ENCODE assay signal across 13 cellular contexts in the genomic region with DNA sequence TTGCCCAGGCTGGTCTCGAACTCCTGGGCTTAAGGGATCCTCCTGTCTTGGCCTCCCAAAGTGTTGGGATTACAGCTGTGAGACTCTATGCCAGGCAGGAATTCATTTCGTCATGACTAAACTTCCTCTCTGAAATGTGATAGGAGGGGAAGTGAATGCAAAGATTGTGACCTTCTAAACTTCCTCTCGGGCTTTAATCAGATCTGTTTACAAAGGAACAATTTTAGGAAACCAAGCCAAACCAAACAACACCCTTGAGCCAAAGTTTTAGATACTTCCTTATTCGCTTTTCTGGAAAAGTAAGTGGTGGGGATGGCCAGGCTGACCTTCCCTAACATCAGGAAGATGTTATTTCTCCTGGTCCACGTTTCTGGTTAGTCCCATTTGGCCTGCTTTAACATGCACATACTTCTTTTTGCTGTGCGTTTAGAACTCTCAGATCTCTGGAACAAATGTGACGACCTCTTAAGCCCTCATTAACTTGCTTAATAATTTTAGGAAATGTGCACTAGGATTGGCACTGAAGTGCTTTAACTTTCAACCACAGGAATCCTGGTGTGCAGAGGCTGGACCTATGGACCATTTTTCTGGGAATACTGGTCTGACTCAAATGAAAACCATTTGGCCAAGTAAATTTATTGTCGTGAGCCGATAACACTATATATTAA. TPM values are rescaled to one million over a fixed set of nuclear protein-coding genes. Genes with fewer than 3 reads are reported as not detected.
DNase-seq lines count a peak whose midpoint lies in the region; ATAC-seq, FAIRE-seq and TF ChIP-seq lines count a peak whose summit lies in the region.
"Had no signal": no experiment of that assay in that cellular context is flagged by ENCODE, and none has a peak within 500 bp of the region (broad histone marks: within the 10 kb centered on the region; RNA-seq: fewer than 3 reads in every experiment).

No MANE protein-coding gene starts in this region.

- no peaks in the 10 kb centered on the region for H3K9me3 Mint-ChIP-seq in stimulated activated effector memory CD8-positive, alpha-beta T cell treated with anti-CD3 and anti-CD28 coated beads, Interleukin-12 subunit alpha, Interleukin-12 subunit beta, amount 100 ng/mL, for 72 hours
- H3K9me3 Mint-ChIP-seq: mesothelial cell of epicardium had no signal

- in situ Hi-C loops in GM13977 (cut with MboI; ENCODE audit: low pct_unique_long_range_greater_than_20kb, low sequenced_read_pairs, unreplicated experiment) = no loop called here

- no peak overlapping the region for H3K4me3 ChIP-seq in foreskin fibroblast (ENCODE audit: low read depth in 1 of 2, low read length in 2 of 2)
- H3K4me3 ChIP-seq: transverse colon had no signal

- no peak for TF ChIP-seq POLR2A in H54 (IDR thresholded peaks at IDR 0.05; ENCODE audit: low read depth, low read length)

- peak; percentile 92 for FAIRE-seq in H54 (lab: Jason Lieb, UNC)

- DNase-seq in H54 (ENCODE audit: insufficient read length, low spot score) (peak; percentile 23), foreskin fibroblast (peak; percentile 84 to 90), sciatic nerve (ENCODE audit: low spot score) (no peak), GM13977 (ENCODE audit: low spot score) (no peak), globus pallidus (ENCODE audit: low spot score) (no peak)
- DNase-seq in stimulated activated effector memory CD8-positive, alpha-beta T cell treated with anti-CD3 and anti-CD28 coated beads, Interleukin-12 subunit alpha, Interleukin-12 subunit beta, amount 100 ng/mL, for 72 hours (ENCODE audit: low spot score in 2 of 2) = no peak
- DNase-seq: effector CD8-positive, alpha-beta T cell; NCI-H1417 treated with DMSO at 0.1 percent for 48 hours; transverse colon had no signal

- ATAC-seq in SK-N-SH treated with all-trans-retinoic acid at 6 μM for 48 hours (peak; percentile 43; the same call in 2 of the 3 replicates), sciatic nerve (peak; percentile 56), HG03432 (IDR thresholded peaks at IDR 0.05; ENCODE audit: unreplicated experiment) (no peak)
- ATAC-seq in stimulated activated effector memory CD8-positive, alpha-beta T cell treated with anti-CD3 and anti-CD28 coated beads, Interleukin-12 subunit alpha, Interleukin-12 subunit beta, amount 100 ng/mL, for 72 hours = no peak

- H3K36me3 Mint-ChIP-seq in stimulated activated effector memory CD8-positive, alpha-beta T cell treated with anti-CD3 and anti-CD28 coated beads, Interleukin-12 subunit alpha, Interleukin-12 subunit beta, amount 100 ng/mL, for 72 hours = no peaks in the 10 kb centered on the region
- H3K36me3 Mint-ChIP-seq: mesothelial cell of epicardium had no signal

- H3K4me1 Mint-ChIP-seq in stimulated activated effector memory CD8-positive, alpha-beta T cell treated with anti-CD3 and anti-CD28 coated beads, Interleukin-12 subunit alpha, Interleukin-12 subunit beta, amount 100 ng/mL, for 72 hours = no peaks in the 10 kb centered on the region

- no peak for TF ChIP-seq CTCF in foreskin fibroblast (IDR thresholded peaks at IDR 0.05; ENCODE audit: low read depth, low read length)
- TF ChIP-seq CTCF in GM13977 (IDR thresholded peaks at IDR 0.05; ENCODE audit: extremely low read depth, insufficient read depth, missing control alignments) = no peak

- no peak overlapping the region for H3K4me3 Mint-ChIP-seq in stimulated activated effector memory CD8-positive, alpha-beta T cell treated with anti-CD3 and anti-CD28 coated beads, Interleukin-12 subunit alpha, Interleukin-12 subunit beta, amount 100 ng/mL, for 72 hours
- H3K4me3 Mint-ChIP-seq: mesothelial cell of epicardium had no signal

- no peak overlapping the region for H3K27ac Mint-ChIP-seq in stimulated activated effector memory CD8-positive, alpha-beta T cell treated with anti-CD3 and anti-CD28 coated beads, Interleukin-12 subunit alpha, Interleukin-12 subunit beta, amount 100 ng/mL, for 72 hours
- H3K27ac Mint-ChIP-seq: mesothelial cell of epicardium had no signal

- intact Hi-C loops in sciatic nerve (cut with DNase I) = no loop called here

TF ChIP-seq in SK-N-SH treated with all-trans-retinoic acid at 6 μM for 48 hours, 23 proteins besides CTCF, POLR2A, EP300 and RAD21:
- TF ChIP-seq, protein P1, sequence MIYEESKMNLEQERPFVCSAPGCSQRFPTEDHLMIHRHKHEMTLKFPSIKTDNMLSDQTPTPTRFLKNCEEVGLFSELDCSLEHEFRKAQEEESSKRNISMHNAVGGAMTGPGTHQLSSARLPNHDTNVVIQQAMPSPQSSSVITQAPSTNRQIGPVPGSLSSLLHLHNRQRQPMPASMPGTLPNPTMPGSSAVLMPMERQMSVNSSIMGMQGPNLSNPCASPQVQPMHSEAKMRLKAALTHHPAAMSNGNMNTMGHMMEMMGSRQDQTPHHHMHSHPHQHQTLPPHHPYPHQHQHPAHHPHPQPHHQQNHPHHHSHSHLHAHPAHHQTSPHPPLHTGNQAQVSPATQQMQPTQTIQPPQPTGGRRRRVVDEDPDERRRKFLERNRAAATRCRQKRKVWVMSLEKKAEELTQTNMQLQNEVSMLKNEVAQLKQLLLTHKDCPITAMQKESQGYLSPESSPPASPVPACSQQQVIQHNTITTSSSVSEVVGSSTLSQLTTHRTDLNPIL (CRISPR knock-in tag; IDR thresholded peaks at IDR 0.05; ENCODE audit: low read depth) = no peak
- TF ChIP-seq CSDC2 (CRISPR knock-in tag; IDR thresholded peaks at IDR 0.05) (no peak), SNAI2 (CRISPR knock-in tag; IDR thresholded peaks at IDR 0.05) (no peak), ZFP30 (CRISPR knock-in tag; IDR thresholded peaks at IDR 0.05) (no peak), ZFP3 (CRISPR knock-in tag; IDR thresholded peaks at IDR 0.05) (no peak), TCF4 (CRISPR knock-in tag; IDR thresholded peaks at IDR 0.05; ENCODE audit: borderline replicate concordance) (no peak), ZNF8 (CRISPR knock-in tag; IDR thresholded peaks at IDR 0.05) (no peak), TOX (CRISPR knock-in tag; IDR thresholded peaks at IDR 0.05; ENCODE audit: borderline replicate concordance) (no peak)
- TF ChIP-seq, protein P2, sequence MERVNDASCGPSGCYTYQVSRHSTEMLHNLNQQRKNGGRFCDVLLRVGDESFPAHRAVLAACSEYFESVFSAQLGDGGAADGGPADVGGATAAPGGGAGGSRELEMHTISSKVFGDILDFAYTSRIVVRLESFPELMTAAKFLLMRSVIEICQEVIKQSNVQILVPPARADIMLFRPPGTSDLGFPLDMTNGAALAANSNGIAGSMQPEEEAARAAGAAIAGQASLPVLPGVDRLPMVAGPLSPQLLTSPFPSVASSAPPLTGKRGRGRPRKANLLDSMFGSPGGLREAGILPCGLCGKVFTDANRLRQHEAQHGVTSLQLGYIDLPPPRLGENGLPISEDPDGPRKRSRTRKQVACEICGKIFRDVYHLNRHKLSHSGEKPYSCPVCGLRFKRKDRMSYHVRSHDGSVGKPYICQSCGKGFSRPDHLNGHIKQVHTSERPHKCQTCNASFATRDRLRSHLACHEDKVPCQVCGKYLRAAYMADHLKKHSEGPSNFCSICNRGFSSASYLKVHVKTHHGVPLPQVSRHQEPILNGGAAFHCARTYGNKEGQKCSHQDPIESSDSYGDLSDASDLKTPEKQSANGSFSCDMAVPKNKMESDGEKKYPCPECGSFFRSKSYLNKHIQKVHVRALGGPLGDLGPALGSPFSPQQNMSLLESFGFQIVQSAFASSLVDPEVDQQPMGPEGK (CRISPR knock-in tag; IDR thresholded peaks at IDR 0.05; ENCODE audit: borderline replicate concordance) = no peak

RNA-seq across cellular contexts. Expression of gene YES1, which starts 33.2 kb away (rescaled TPM):
- 31.3 TPM for total RNA-seq in sciatic nerve

RNA-seq across cellular contexts. Expression of gene ADCYAP1, which starts 59.4 kb away (rescaled TPM):
- total RNA-seq in sciatic nerve = 0.27 TPM
- total RNA-seq: T-helper 1 cell treated with Interleukin-12 subunit alpha and Interleukin-12 subunit beta and Interleukin-4 antibody, amounts not matched to agents 30 ng/mL and 1 ng/mL, for 36 hours had no signal

Comparison
In these comparisons a context has a peak if more than half of its experiments do, and no peak if none do; other contexts are left out.
1. DNase-seq: peak in H54 (single experiment) and foreskin fibroblast (2 of 2); none in sciatic nerve (single experiment), GM13977 (single experiment), globus pallidus (single experiment) and stimulated activated effector memory CD8-positive, alpha-beta T cell treated with anti-CD3 and anti-CD28 coated beads, Interleukin-12 subunit alpha, Interleukin-12 subunit beta, amount 100 ng/mL, for 72 hours (0 of 2).
2. ATAC-seq: peak in SK-N-SH treated with all-trans-retinoic acid at 6 μM for 48 hours (single experiment) and sciatic nerve (single experiment); none in HG03432 (single experiment) and stimulated activated effector memory CD8-positive, alpha-beta T cell treated with anti-CD3 and anti-CD28 coated beads, Interleukin-12 subunit alpha, Interleukin-12 subunit beta, amount 100 ng/mL, for 72 hours (single experiment).